19 cellular contexts compared by ENCODE assay signal in genomic region chr9:131969469-131969989, GRCh38.
"Had no signal": no experiment of that assay in that cellular context is flagged by ENCODE, and none has a peak within 500 bp of the region (broad histone marks: within the 10 kb centered on the region; RNA-seq: fewer than 3 reads in every experiment).

No MANE protein-coding gene starts in this region.

- H3K27me3 ChIP-seq: breast epithelium, heart left ventricle, ovary, spleen, thyroid gland had no signal

- H3K4me3 ChIP-seq: breast epithelium, coronary artery, heart left ventricle, ovary, prostate gland, spleen, thyroid gland had no signal

- ATAC-seq: activated CD4-positive, CD25-positive, alpha-beta regulatory T cell treated with anti-CD3 and anti-CD28 coated beads, Interleukin-2, amount 50 U/mL, for 24 hours; activated T-helper 17 cell treated with anti-CD3 and anti-CD28 coated beads, Interleukin-2, amount 50 U/mL, for 72 hours; heart left ventricle; left cardiac atrium; natural killer cell treated with Interleukin-12 subunit alpha and Interleukin-12 subunit beta and Interleukin-15 and Interleukin-18, amount 100 ng/mL, for 72 hours had no signal

- H3K4me1 ChIP-seq: breast epithelium, prostate gland, thyroid gland had no signal

- FAIRE-seq: islet of Langerhans had no signal

- H3K36me3 ChIP-seq: breast epithelium, ovary, prostate gland, thyroid gland had no signal

- DNase-seq: activated CD4-positive, alpha-beta T cell treated with anti-CD3 and anti-CD28 coated beads, Interleukin-2, amount 10 ng/mL, durations not matched to agents 7 days and 5 days; activated naive CD4-positive, alpha-beta T cell treated with Interleukin-2 at 50 U/mL for 16 hours; activated naive CD8-positive, alpha-beta T cell treated with anti-CD3 and anti-CD28 coated beads for 36 hours; activated T-cell treated with anti-CD3 and anti-CD28 coated beads, Interleukin-2, amount 50 U/mL, for 24 hours; heart left ventricle; left cardiac atrium; ovary; spleen; stimulated activated CD4-positive, alpha-beta T cell treated with anti-CD3 and anti-CD28 coated beads, Interleukin-4, amount 100 ng/mL, for 24 hours; stimulated activated naive CD4-positive, alpha-beta T cell treated with Interleukin-2 at 50 U/mL for 16 hours; thyroid gland had no signal

- H3K27ac ChIP-seq: breast epithelium, coronary artery, epithelial cell of prostate, heart left ventricle, ovary, prostate gland, spleen, thyroid gland had no signal

- H3K9me3 ChIP-seq: breast epithelium, heart left ventricle, ovary, prostate gland, thyroid gland had no signal
